Comparison of ENCODE assay signal across 27 cellular contexts in genomic region chr7:106257752-106258151, GRCh38. TPM values are rescaled to one million over a fixed set of nuclear protein-coding genes. Genes with fewer than 3 reads are reported as not detected.
A peak's percentile ranks its signal among the peaks of the same experiment; 100 is the strongest.
DNase-seq lines count a peak whose midpoint lies in the region; ATAC-seq and TF ChIP-seq lines count a peak whose summit lies in the region.
"Had no signal": no experiment of that assay in that cellular context is flagged by ENCODE, and none has a peak within 500 bp of the region (broad histone marks: within the 10 kb centered on the region; RNA-seq: fewer than 3 reads in every experiment).

No MANE protein-coding gene starts in this region.

- TF ChIP-seq CTCF in endodermal cell (conservative IDR thresholded peaks at IDR 0.05) (no peak), neutrophil (IDR thresholded peaks at IDR 0.05) (no peak)

- no peaks in the 10 kb centered on the region for H3K27me3 ChIP-seq in endodermal cell (ENCODE audit: control insufficient read depth, insufficient read depth, low read length, poor library complexity, severe bottlenecking)
- no peaks in the 10 kb centered on the region for H3K27me3 ChIP-seq in neutrophil
- H3K27me3 ChIP-seq: BLaER1 treated with 17β-estradiol and CSF1 and Interleukin-3, amounts not matched to agents 10 nM and 100 nM; uterus had no signal

- peak; percentile 10 for DNase-seq in activated CD4-positive, alpha-beta T cell treated with anti-CD3 and anti-CD28 coated beads for 48 hours
- DNase-seq in activated CD4-positive, alpha-beta T cell treated with anti-CD3 and anti-CD28 coated beads, Interleukin-2, amount 50 U/mL, for 4 hours = no peak
- DNase-seq in NCI-H128 (lab: John Stamatoyannopoulos, UW; ENCODE audit: unreplicated experiment) (peak; percentile 12), endodermal cell (no peak), NCI-H748 (lab: John Stamatoyannopoulos, UW; ENCODE audit: unreplicated experiment) (no peak), kidney tubule cell (ENCODE audit: low spot score) (no peak)
- DNase-seq: ACHN; activated CD4-positive, CD25-positive, alpha-beta regulatory T cell treated with anti-CD3 and anti-CD28 coated beads, Interleukin-2, amount 50 U/mL, for 72 hours; activated CD8-positive, alpha-beta memory T cell treated with anti-CD3 and anti-CD28 coated beads, Interleukin-2, amount 50 U/mL, for 48 hours; activated naive CD4-positive, alpha-beta T cell treated with Interleukin-2 at 50 U/mL for 16 hours; cerebellar nuclear complex; effector CD8-positive, alpha-beta T cell; EL; glutamatergic neuron; left ventricle myocardium inferior; NCI-H2081 treated with DMSO at 0.1 percent for 48 hours; NCI-H510A treated with DMSO at 0.1 percent for 48 hours; nucleus accumbens; SHP77; substantia nigra; SW 1271; uterus had no signal

- H3K4me1 ChIP-seq in endodermal cell (ENCODE audit: control insufficient read depth, insufficient read depth, low read length) (no peaks in the 10 kb centered on the region), neutrophil (ENCODE audit: control insufficient read depth in 1 of 2, insufficient read depth in 1 of 2, low read depth in 1 of 2, low read length in 1 of 2) (peaks cover 37 to 81% of the 10 kb centered on the region in 2 experiments)
- H3K4me1 ChIP-seq: uterus had no signal

- no peak overlapping the region for H3K9ac ChIP-seq in endodermal cell (ENCODE audit: extremely low read depth, low read length, poor library complexity, severe bottlenecking)
- H3K9ac ChIP-seq: BLaER1 treated with 17β-estradiol and CSF1 and Interleukin-3, amounts not matched to agents 10 nM and 100 nM; KMS-11 had no signal

- H3K4me3 Mint-ChIP-seq in endodermal cell = no peak overlapping the region

- ATAC-seq in GM21723 (IDR thresholded peaks at IDR 0.05; ENCODE audit: unreplicated experiment) = no peak
- ATAC-seq: HCT116 had no signal

- no peak overlapping the region for H3K27ac ChIP-seq in endodermal cell (ENCODE audit: low read depth, low read length)
- H3K27ac ChIP-seq in neutrophil = peak overlapping the region; percentile 63
- H3K27ac ChIP-seq: KMS-11, left ventricle myocardium inferior, uterus had no signal

- H3K4me3 ChIP-seq in endodermal cell (ENCODE audit: low read length) (no peak overlapping the region), neutrophil (ENCODE audit: low read depth in 1 of 2, low read length in 1 of 2) (no peak overlapping the region)
- H3K4me3 ChIP-seq: BLaER1 treated with 17β-estradiol and CSF1 and Interleukin-3, amounts not matched to agents 10 nM and 100 nM; left ventricle myocardium inferior; uterus had no signal

- H3K27me3 Mint-ChIP-seq in endodermal cell (ENCODE audit: insufficient read depth) = no peaks in the 10 kb centered on the region

- H3K9me3 ChIP-seq in endodermal cell (ENCODE audit: control insufficient read depth, low read length) = no peaks in the 10 kb centered on the region
- peaks cover 70% of the 10 kb centered on the region for H3K9me3 ChIP-seq in neutrophil
- H3K9me3 ChIP-seq: left ventricle myocardium inferior, uterus had no signal

- peak overlapping the region; percentile 28 for H3K27ac Mint-ChIP-seq in endodermal cell

- H3K36me3 ChIP-seq in endodermal cell (ENCODE audit: control insufficient read depth, insufficient read depth, low read length) (peaks cover 97% of the 10 kb centered on the region), neutrophil (peaks cover 100% of the 10 kb centered on the region)
- H3K36me3 ChIP-seq: uterus had no signal

- WGBS in endodermal cell (ENCODE audit: insufficient coverage in 1 of 2, insufficient read length in 1 of 2), 2 experiments = 85 to 88% methylated on average over 2 to 3 of the region's 3 CpGs

- peaks cover 72% of the 10 kb centered on the region for H3K36me3 Mint-ChIP-seq in endodermal cell (ENCODE audit: low read depth)

- no peaks in the 10 kb centered on the region for H3K4me1 Mint-ChIP-seq in endodermal cell

- no peaks in the 10 kb centered on the region for H3K9me3 Mint-ChIP-seq in endodermal cell

RNA-seq across cellular contexts. Expression of gene NAMPT, which starts 27.0 kb away (rescaled TPM):
- 100 to 1,000 TPM; 101 to 111 TPM for total RNA-seq in endodermal cell
- polyA plus RNA-seq in endodermal cell (2013, experiment 1 of 2) = 65.9 TPM
- polyA plus RNA-seq in endodermal cell (2013, experiment 2 of 2) = 60.9 TPM

Comparison
In these comparisons a context has a peak if more than half of its experiments do, and no peak if none do; other contexts are left out.
1. DNase-seq: peak in activated CD4-positive, alpha-beta T cell treated with anti-CD3 and anti-CD28 coated beads for 48 hours (single experiment) and NCI-H128 (single experiment); none in activated CD4-positive, alpha-beta T cell treated with anti-CD3 and anti-CD28 coated beads, Interleukin-2, amount 50 U/mL, for 4 hours (0 of 2), endodermal cell (single experiment), NCI-H748 (single experiment) and kidney tubule cell (single experiment).